ENCODE assay signal across 23 cellular contexts in genomic region chr1:187817782-187818181, GRCh38.
DNase-seq lines count a peak whose midpoint lies in the region; ATAC-seq, FAIRE-seq and TF ChIP-seq lines count a peak whose summit lies in the region.
"Had no signal": no experiment of that assay in that cellular context is flagged by ENCODE, and none has a peak within 500 bp of the region (broad histone marks: within the 10 kb centered on the region; RNA-seq: fewer than 3 reads in every experiment).

No MANE protein-coding gene starts in this region.

- no peak overlapping the region for H3K27ac ChIP-seq in SK-N-SH (ENCODE audit: low read depth in 2 of 2, low read length in 1 of 2)
- H3K27ac ChIP-seq in PC-3 (ENCODE audit: low read length): no peak overlapping the region
- no peak overlapping the region for H3K27ac ChIP-seq in keratinocyte (ENCODE audit: control insufficient read depth, insufficient read depth, low read length)
- H3K27ac ChIP-seq: left lung, sigmoid colon, testis had no signal

- H3K4me1 ChIP-seq in SK-N-SH (ENCODE audit: control insufficient read depth in 1 of 2, insufficient read depth in 2 of 2, low read depth in 1 of 2, low read length in 1 of 2) (no peaks in the 10 kb centered on the region), PC-3 (ENCODE audit: insufficient read depth, low read length) (no peaks in the 10 kb centered on the region), keratinocyte (ENCODE audit: control insufficient read depth, extremely low read depth, insufficient read depth, low read length) (no peaks in the 10 kb centered on the region)
- H3K4me1 ChIP-seq: left lung, sigmoid colon, testis had no signal

- dilution Hi-C loops in keratinocyte (cut with MboI; ENCODE audit: extremely low pct_ligation_motif_present, low sequenced_read_pairs): no loop called here

- BruUV-seq in PC-3 (replicated peaks; lab: Mats Ljungman, UMichigan): no TSS peak

- H3K36me3 ChIP-seq in SK-N-SH (replicated peaks in 1 of 2; ENCODE audit: control insufficient read depth in 1 of 2, insufficient read depth in 2 of 2, low read length in 1 of 2) (no peaks in the 10 kb centered on the region), PC-3 (ENCODE audit: low read depth, low read length) (no peaks in the 10 kb centered on the region), keratinocyte (ENCODE audit: control insufficient read depth in 2 of 2, extremely low read depth in 1 of 2, insufficient read depth in 2 of 2, low read length in 2 of 2) (no peaks in the 10 kb centered on the region)
- H3K36me3 ChIP-seq: left lung, sigmoid colon had no signal

- H4K20me1 ChIP-seq in SK-N-SH (ENCODE audit: insufficient read depth): no peaks in the 10 kb centered on the region
- H4K20me1 ChIP-seq in PC-3 (ENCODE audit: low read length): no peaks in the 10 kb centered on the region
- no peaks in the 10 kb centered on the region for H4K20me1 ChIP-seq in keratinocyte (ENCODE audit: control insufficient read depth, extremely low read depth, insufficient read depth, low read length)

- CTCF ChIA-PET in SK-N-SH (lab: Yijun Ruan, JAX): no interaction called here
- CTCF ChIA-PET in PC-3 (lab: Charles Lee): no interaction called here

- H3K9ac ChIP-seq in SK-N-SH (no peak overlapping the region), PC-3 (ENCODE audit: low read length) (no peak overlapping the region), keratinocyte (ENCODE audit: control insufficient read depth, extremely low read depth, insufficient read depth, low read length) (no peak overlapping the region)

- TF ChIP-seq EP300 in SK-N-SH (IDR thresholded peaks at IDR 0.05; ENCODE audit: borderline replicate concordance in 1 of 2, low read depth in 1 of 2, low read length in 1 of 2) (no peak), Ishikawa (IDR thresholded peaks at IDR 0.05; ENCODE audit: borderline replicate concordance) (no peak)

- intact Hi-C loops in PC-3 (cut with micrococcal nuclease): no loop called here

- 79% methylated on average over 3 of the region's 5 CpGs for WGBS in SK-N-SH (ENCODE audit: low lambda C conversion rate)

- DNase-seq in SK-N-SH (no peak), PC-3 (peak; percentile 7), keratinocyte (ENCODE audit: low read depth, low spot score) (no peak), urothelium cell line (ENCODE audit: low spot score) (no peak), epidermal melanocyte (ENCODE audit: insufficient read length, low spot score) (no peak), NCI-H446 (lab: John Stamatoyannopoulos, UW) (no peak)
- DNase-seq: activated CD4-positive, alpha-beta T cell treated with anti-CD3 and anti-CD28 coated beads for 48 hours; activated CD8-positive, alpha-beta memory T cell treated with anti-CD3 and anti-CD28 coated beads, Interleukin-2, amount 10 ng/mL, durations not matched to agents 7 days and 5 days; activated naive CD8-positive, alpha-beta T cell treated with anti-CD3 and anti-CD28 coated beads for 36 hours; CD4-positive, CD25-positive, alpha-beta regulatory T cell; effector memory CD8-positive, alpha-beta T cell; GF-D8; HCEC 1CT; head of caudate nucleus; NCI-H1694 treated with DMSO at 0.1 percent for 48 hours; NCI-H226; sigmoid colon; testis had no signal

- H3K9me2 ChIP-seq in SK-N-SH: no peaks in the 10 kb centered on the region
- no peaks in the 10 kb centered on the region for H3K9me2 ChIP-seq in PC-3 (replicated peaks; ENCODE audit: low read length)

- H3K79me2 ChIP-seq in SK-N-SH (ENCODE audit: insufficient read depth) (no peaks in the 10 kb centered on the region), PC-3 (ENCODE audit: low read length) (no peaks in the 10 kb centered on the region), keratinocyte (ENCODE audit: control insufficient read depth, insufficient read depth, low read length) (no peaks in the 10 kb centered on the region)

- 0 out of 2 replicates have a peak, but pooled peaks cover 3% of the 10 kb centered on the region for H3K9me3 ChIP-seq in SK-N-SH
- H3K9me3 ChIP-seq in PC-3 (ENCODE audit: low read length): no peaks in the 10 kb centered on the region
- no peaks in the 10 kb centered on the region for H3K9me3 ChIP-seq in keratinocyte (ENCODE audit: control insufficient read depth, low read depth, low read length)
- H3K9me3 ChIP-seq: testis had no signal

- H3K9me1 ChIP-seq in keratinocyte (ENCODE audit: control insufficient read depth, extremely low read depth, insufficient read depth, low read length): no peaks in the 10 kb centered on the region

- ATAC-seq in SK-N-SH treated with all-trans-retinoic acid at 6 μM for 48 hours: no peak
- ATAC-seq in PC-3: no peak
- ATAC-seq: activated CD8-positive, alpha-beta memory T cell treated with anti-CD3 and anti-CD28 coated beads, Interleukin-2, amount 10 ng/mL, durations not matched to agents 7 days and 5 days; activated T-helper 17 cell treated with anti-CD3 and anti-CD28 coated beads, Interleukin-2, amount 50 U/mL, for 72 hours; effector memory CD8-positive, alpha-beta T cell; left lung; stimulated activated effector memory CD8-positive, alpha-beta T cell treated with anti-CD3 and anti-CD28 coated beads, Interleukin-12 subunit alpha, Interleukin-12 subunit beta, amount 100 ng/mL, for 72 hours had no signal

- FAIRE-seq in keratinocyte (lab: Jason Lieb, UNC): no peak
- no peak for FAIRE-seq in urothelium cell line (lab: Jason Lieb, UNC)

- H3K4me2 ChIP-seq in SK-N-SH: no peak overlapping the region
- no peak overlapping the region for H3K4me2 ChIP-seq in PC-3 (ENCODE audit: low read length)
- no peak overlapping the region for H3K4me2 ChIP-seq in keratinocyte (ENCODE audit: control insufficient read depth, extremely low read depth, insufficient read depth, low read depth, low read length)

- TF ChIP-seq CTCF in SK-N-SH (IDR thresholded peaks at IDR 0.05) (peak; percentile 15), PC-3 (conservative IDR thresholded peaks at IDR 0.05; ENCODE audit: low read depth, low read length) (no peak; the same call in 1 of the 2 replicates), keratinocyte (optimal IDR thresholded peaks at IDR 0.05 in 1 of 3, IDR thresholded peaks at IDR 0.05 in 1 of 3, conservative IDR thresholded peaks at IDR 0.05 in 1 of 3; ENCODE audit: extremely low read depth in 1 of 3, insufficient read depth in 2 of 3, low read length in 3 of 3) (peak in 2 of 3 experiments; percentile 23 to 58)

- H3K4me3 ChIP-seq in SK-N-SH (ENCODE audit: low read depth in 2 of 2, low read length in 1 of 2) (no peak overlapping the region), PC-3 (ENCODE audit: low read length) (no peak overlapping the region), keratinocyte (ENCODE audit: control insufficient read depth in 2 of 3, extremely low read depth in 1 of 3, insufficient read depth in 2 of 3, low read depth in 1 of 3, low read length in 3 of 3) (no peak overlapping the region)
- H3K4me3 ChIP-seq: left lung, sigmoid colon, testis had no signal

- H2AFZ ChIP-seq in SK-N-SH (ENCODE audit: low read depth) (no peak overlapping the region), PC-3 (ENCODE audit: low read length) (no peak overlapping the region), keratinocyte (ENCODE audit: control insufficient read depth, low read length) (no peak overlapping the region)

- H3K27me3 ChIP-seq in SK-N-SH (ENCODE audit: insufficient read depth) (no peaks in the 10 kb centered on the region), PC-3 (ENCODE audit: low read length) (no peaks in the 10 kb centered on the region), keratinocyte (ENCODE audit: control insufficient read depth, extremely low read depth, insufficient read depth, low read length) (no peaks in the 10 kb centered on the region)
- H3K27me3 ChIP-seq: left lung, sigmoid colon, testis had no signal

- H3F3A ChIP-seq in SK-N-SH (replicated peaks; ENCODE audit: insufficient read depth) (no peaks in the 10 kb centered on the region), PC-3 (ENCODE audit: low read length, unreplicated experiment) (no peaks in the 10 kb centered on the region)

- no peak for TF ChIP-seq RAD21 in SK-N-SH (IDR thresholded peaks at IDR 0.05; ENCODE audit: low read length)
- TF ChIP-seq RAD21 in Ishikawa (IDR thresholded peaks at IDR 0.05; ENCODE audit: low read depth): peak; percentile 39

- POLR2A ChIA-PET in SK-N-SH (lab: Yijun Ruan, JAX) (no interaction called here), PC-3 (lab: Charles Lee; ENCODE audit: unreplicated experiment) (no interaction called here)

TF ChIP-seq in SK-N-SH, 30 proteins besides CTCF, POLR2A, EP300 and RAD21:
- TF ChIP-seq FOXJ3 (CRISPR knock-in tag; IDR thresholded peaks at IDR 0.05): no peak

TF ChIP-seq in SK-N-SH treated with all-trans-retinoic acid at 6 μM for 48 hours, 23 proteins besides CTCF, POLR2A, EP300 and RAD21:
- TF ChIP-seq TCF4 (CRISPR knock-in tag; IDR thresholded peaks at IDR 0.05; ENCODE audit: borderline replicate concordance): no peak

TF ChIP-seq in Ishikawa, 13 proteins besides CTCF, POLR2A, EP300 and RAD21 (continues in another document):
- TF ChIP-seq YY1 (IDR thresholded peaks at IDR 0.05; ENCODE audit: low read depth): no peak
- TF ChIP-seq TEAD4 (IDR thresholded peaks at IDR 0.05): no peak
- no peak for TF ChIP-seq USF1 (IDR thresholded peaks at IDR 0.05)
